Comparison of ENCODE assay signal across 2 cellular contexts in genomic region chr10:110265573-110266193, GRCh38.
A peak's percentile ranks its signal among the peaks of the same experiment; 100 is the strongest.
TF ChIP-seq lines count a peak whose summit lies in the region.

No MANE protein-coding gene starts in this region.

TF ChIP-seq in HEK293T, 16 proteins besides CTCF, POLR2A, EP300 and RAD21:
- TF ChIP-seq CTBP1 (IDR thresholded peaks at IDR 0.05; ENCODE audit: borderline replicate concordance) (no peak), FOXA1 (IDR thresholded peaks at IDR 0.05) (no peak), SP1 (IDR thresholded peaks at IDR 0.05) (no peak), BHLHE40 (IDR thresholded peaks at IDR 0.05; ENCODE audit: borderline replicate concordance) (no peak), TARDBP (IDR thresholded peaks at IDR 0.05) (no peak), FOXM1 (IDR thresholded peaks at IDR 0.05; ENCODE audit: borderline replicate concordance) (no peak), L3MBTL2 (conservative IDR thresholded peaks at IDR 0.05) (no peak), SUZ12 (IDR thresholded peaks at IDR 0.05) (no peak), FOXK2 (IDR thresholded peaks at IDR 0.05) (no peak), HDGF (IDR thresholded peaks at IDR 0.05; ENCODE audit: borderline replicate concordance) (no peak), ARNT (IDR thresholded peaks at IDR 0.05) (no peak), ELF4 (IDR thresholded peaks at IDR 0.05) (no peak), NFRKB (IDR thresholded peaks at IDR 0.05) (no peak), LEF1 (IDR thresholded peaks at IDR 0.05; ENCODE audit: borderline replicate concordance) (no peak), ZNF384 (IDR thresholded peaks at IDR 0.05) (no peak)
- TF ChIP-seq, protein P1, sequence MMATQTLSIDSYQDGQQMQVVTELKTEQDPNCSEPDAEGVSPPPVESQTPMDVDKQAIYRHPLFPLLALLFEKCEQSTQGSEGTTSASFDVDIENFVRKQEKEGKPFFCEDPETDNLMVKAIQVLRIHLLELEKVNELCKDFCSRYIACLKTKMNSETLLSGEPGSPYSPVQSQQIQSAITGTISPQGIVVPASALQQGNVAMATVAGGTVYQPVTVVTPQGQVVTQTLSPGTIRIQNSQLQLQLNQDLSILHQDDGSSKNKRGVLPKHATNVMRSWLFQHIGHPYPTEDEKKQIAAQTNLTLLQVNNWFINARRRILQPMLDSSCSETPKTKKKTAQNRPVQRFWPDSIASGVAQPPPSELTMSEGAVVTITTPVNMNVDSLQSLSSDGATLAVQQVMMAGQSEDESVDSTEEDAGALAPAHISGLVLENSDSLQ (IDR thresholded peaks at IDR 0.05) = no peak; the same call in 1 of the 2 replicates

TF ChIP-seq in K562, 482 proteins besides CTCF, POLR2A, EP300 and RAD21:
- TF ChIP-seq, protein P2, sequence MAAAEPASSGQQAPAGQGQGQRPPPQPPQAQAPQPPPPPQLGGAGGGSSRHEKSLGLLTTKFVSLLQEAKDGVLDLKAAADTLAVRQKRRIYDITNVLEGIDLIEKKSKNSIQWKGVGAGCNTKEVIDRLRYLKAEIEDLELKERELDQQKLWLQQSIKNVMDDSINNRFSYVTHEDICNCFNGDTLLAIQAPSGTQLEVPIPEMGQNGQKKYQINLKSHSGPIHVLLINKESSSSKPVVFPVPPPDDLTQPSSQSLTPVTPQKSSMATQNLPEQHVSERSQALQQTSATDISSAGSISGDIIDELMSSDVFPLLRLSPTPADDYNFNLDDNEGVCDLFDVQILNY (CRISPR knock-in tag; IDR thresholded peaks at IDR 0.05) = no peak
- TF ChIP-seq CBFA2T3 (IDR thresholded peaks at IDR 0.05) (peak; percentile 71), ARNT (IDR thresholded peaks at IDR 0.05) (no peak), TAL1 (IDR thresholded peaks at IDR 0.05) (peak; percentile 28; the same call in 1 of the 2 replicates), MEIS2 (IDR thresholded peaks at IDR 0.05; ENCODE audit: partially characterized antibody) (peak; percentile 29), XRCC3 (IDR thresholded peaks at IDR 0.05) (no peak), CBFA2T2 (conservative IDR thresholded peaks at IDR 0.05) (peak; percentile 41; the same call in 1 of the 2 replicates), TCF3 (CRISPR knock-in tag; IDR thresholded peaks at IDR 0.05) (peak; percentile 45; the same call in 1 of the 2 replicates), NR2C1 (IDR thresholded peaks at IDR 0.05) (no peak), NR2C1 (tag; IDR thresholded peaks at IDR 0.05) (no peak), PBX2 (CRISPR knock-in tag; IDR thresholded peaks at IDR 0.05; ENCODE audit: low read depth) (no peak), PBX2 (tag; conservative IDR thresholded peaks at IDR 0.05; ENCODE audit: low read depth) (0 out of 2 replicates have a peak, but pooled peaks have one; percentile 23), ARID1B (IDR thresholded peaks at IDR 0.05) (peak; percentile 34; the same call in 1 of the 2 replicates), LARP7 (IDR thresholded peaks at IDR 0.05) (no peak)
